In the genomic region with DNA sequence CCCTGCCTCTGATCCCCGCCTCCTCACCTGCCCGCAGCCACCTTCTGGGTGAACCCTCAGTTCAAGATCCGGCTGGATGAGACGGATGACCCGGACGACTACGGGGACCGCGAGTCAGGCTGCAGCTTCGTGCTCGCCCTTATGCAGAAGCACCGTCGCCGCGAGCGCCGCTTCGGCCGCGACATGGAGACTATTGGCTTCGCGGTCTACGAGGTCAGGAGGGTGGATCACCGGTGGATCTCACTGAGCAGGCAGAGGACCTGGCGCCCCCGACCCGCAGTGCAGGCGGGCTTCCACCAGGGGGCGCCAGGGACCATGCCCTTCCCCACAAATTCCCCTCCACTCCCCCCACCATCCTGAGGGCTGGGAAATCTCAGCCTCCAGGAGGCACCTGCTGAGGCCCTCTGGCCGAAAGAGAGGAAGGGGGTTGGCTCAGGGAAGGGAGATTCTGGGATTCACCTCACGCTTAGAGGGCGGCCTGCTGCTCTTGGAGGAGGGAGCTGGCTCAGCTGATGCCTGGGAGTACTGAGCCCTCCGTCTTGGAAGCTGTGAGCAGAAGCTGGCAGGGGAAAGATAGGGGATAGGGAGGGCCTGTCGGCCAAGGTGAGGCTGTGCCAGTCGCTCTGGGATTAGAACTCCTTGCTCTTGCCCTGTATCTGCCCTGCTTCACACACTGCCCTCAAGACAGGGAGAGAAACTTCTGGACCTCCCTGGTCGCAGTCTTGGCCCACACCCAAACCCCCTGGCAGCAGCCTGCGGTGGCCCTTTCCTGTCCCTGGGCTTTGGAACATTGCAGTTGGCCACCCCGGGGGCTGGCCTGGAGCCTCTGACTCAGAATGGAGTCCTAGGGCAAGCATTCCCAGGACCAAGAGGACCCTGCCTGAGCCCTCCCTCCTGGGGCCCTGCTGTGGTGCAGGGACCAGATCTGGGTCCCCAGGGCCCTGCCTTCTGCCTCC, we compare ENCODE assay signal across 8 cellular contexts. TPM values are rescaled to one million over a fixed set of nuclear protein-coding genes. Genes with fewer than 3 reads are reported as not detected.
DNase-seq lines count a peak whose midpoint lies in the region; ATAC-seq and TF ChIP-seq lines count a peak whose summit lies in the region.

No MANE protein-coding gene starts in this region.

- H3K9me3 Mint-ChIP-seq in activated T-cell treated with anti-CD3 and anti-CD28 coated beads, Interleukin-2, amount 50 U/mL, for 72 hours = no peaks in the 10 kb centered on the region

- no peaks in the 10 kb centered on the region for H3K9me3 ChIP-seq in parathyroid adenoma (ENCODE audit: control insufficient read depth, low read length)

- no peaks in the 10 kb centered on the region for H3K27me3 Mint-ChIP-seq in activated T-cell treated with anti-CD3 and anti-CD28 coated beads, Interleukin-2, amount 50 U/mL, for 72 hours (ENCODE audit: low read depth)

- H3K79me2 ChIP-seq in parathyroid adenoma = no peaks in the 10 kb centered on the region

- H3K4me3 ChIP-seq in parathyroid adenoma (ENCODE audit: low read depth, low read length) = no peak overlapping the region

- TF ChIP-seq CTCF in parathyroid adenoma (IDR thresholded peaks at IDR 0.05) = peak; percentile 66

- DNase-seq in activated effector memory CD4-positive, alpha-beta T cell treated with anti-CD3 and anti-CD28 coated beads, Interleukin-2, amount 50 U/mL, for 16 hours = peak; percentile 83
- DNase-seq in activated effector memory CD4-positive, alpha-beta T cell treated with Interleukin-2 at 50 U/mL for 16 hours = no peak
- peak; percentile 21 for DNase-seq in NCI-H460 (ENCODE audit: extremely low read depth, low read depth)
- DNase-seq in activated T-cell treated with anti-CD3 and anti-CD28 coated beads, Interleukin-2, amount 50 U/mL, for 72 hours = peak; percentile 38 to 64
- DNase-seq in germinal center (ENCODE audit: low spot score) = peak; percentile 76
- DNase-seq in NCI-H128 (lab: John Stamatoyannopoulos, UW; ENCODE audit: unreplicated experiment) = no peak

- H2AFZ ChIP-seq in parathyroid adenoma = no peak overlapping the region

- H3K27ac Mint-ChIP-seq in activated T-cell treated with anti-CD3 and anti-CD28 coated beads, Interleukin-2, amount 50 U/mL, for 72 hours = peak overlapping the region; percentile 38

- H3K4me3 Mint-ChIP-seq in activated T-cell treated with anti-CD3 and anti-CD28 coated beads, Interleukin-2, amount 50 U/mL, for 72 hours = no peak overlapping the region

- H3K36me3 ChIP-seq in parathyroid adenoma (ENCODE audit: control insufficient read depth, insufficient read depth, low read length) = no peaks in the 10 kb centered on the region

- peaks cover 5% of the 10 kb centered on the region for H3K4me1 Mint-ChIP-seq in activated T-cell treated with anti-CD3 and anti-CD28 coated beads, Interleukin-2, amount 50 U/mL, for 72 hours (ENCODE audit: low read depth)

- no peak overlapping the region for H3K27ac ChIP-seq in parathyroid adenoma

- no peak overlapping the region for H3K9ac ChIP-seq in parathyroid adenoma

- H3K4me1 ChIP-seq in parathyroid adenoma = no peaks in the 10 kb centered on the region

- H3K36me3 Mint-ChIP-seq in activated T-cell treated with anti-CD3 and anti-CD28 coated beads, Interleukin-2, amount 50 U/mL, for 72 hours (ENCODE audit: insufficient read depth in 2 of 2) = peaks cover 0 to 8% of the 10 kb centered on the region in 2 donors

- no peak overlapping the region for H3K4me2 ChIP-seq in parathyroid adenoma (ENCODE audit: low read length)

- peak; percentile 65 to 73 for ATAC-seq in activated T-cell treated with anti-CD3 and anti-CD28 coated beads, Interleukin-2, amount 50 U/mL, for 72 hours (replicated peaks in 1 of 2)
- no peak for ATAC-seq in GM21786 (IDR thresholded peaks at IDR 0.05; ENCODE audit: unreplicated experiment)

- no peaks in the 10 kb centered on the region for H3K27me3 ChIP-seq in parathyroid adenoma (ENCODE audit: control insufficient read depth, insufficient read depth, low read length)

RNA-seq across cellular contexts. Expression of a gene that starts 23.2 kb away (rescaled TPM):
- total RNA-seq in NCI-H460 (2014; rRNA removed; shearing (Covaris generic)) = 42.2 and 46.7 TPM in 2 replicates
- polyA plus RNA-seq in NCI-H460 (2014; cell fraction: nucleus; rRNA removed) = 108 and 127 TPM in 2 replicates
- 100 to 1,000 TPM in 1 of 2 donors, 10 to 100 TPM in 1; 99.1 to 114 TPM for total RNA-seq in activated T-cell treated with anti-CD3 and anti-CD28 coated beads, Interleukin-2, amount 50 U/mL, for 72 hours

RNA-seq across cellular contexts. Expression of a gene that starts 34.9 kb away (rescaled TPM):
- total RNA-seq in NCI-H460 (2014; rRNA removed; shearing (Covaris generic)) = not detected in 2 replicates
- not detected in 2 replicates for polyA plus RNA-seq in NCI-H460 (2014; cell fraction: nucleus; rRNA removed)
- total RNA-seq in activated T-cell treated with anti-CD3 and anti-CD28 coated beads, Interleukin-2, amount 50 U/mL, for 72 hours = not detected

RNA-seq across cellular contexts. Expression of a gene that starts 56.8 kb away (rescaled TPM):
- total RNA-seq in NCI-H460 (2014; rRNA removed; shearing (Covaris generic)) = 3.4 and 7.0 TPM in 2 replicates
- polyA plus RNA-seq in NCI-H460 (2014; cell fraction: nucleus; rRNA removed) = 13.2 and 29.6 TPM in 2 replicates
- 10 to 100 TPM; 54.2 to 67.0 TPM for total RNA-seq in activated T-cell treated with anti-CD3 and anti-CD28 coated beads, Interleukin-2, amount 50 U/mL, for 72 hours

Comparison
In these comparisons a context has a peak if more than half of its experiments do, and no peak if none do; other contexts are left out.
1. DNase-seq: peak in activated effector memory CD4-positive, alpha-beta T cell treated with anti-CD3 and anti-CD28 coated beads, Interleukin-2, amount 50 U/mL, for 16 hours (single experiment), NCI-H460 (single experiment), activated T-cell treated with anti-CD3 and anti-CD28 coated beads, Interleukin-2, amount 50 U/mL, for 72 hours (2 of 2) and germinal center (single experiment); none in activated effector memory CD4-positive, alpha-beta T cell treated with Interleukin-2 at 50 U/mL for 16 hours (single experiment) and NCI-H128 (single experiment).